In the genomic region with DNA sequence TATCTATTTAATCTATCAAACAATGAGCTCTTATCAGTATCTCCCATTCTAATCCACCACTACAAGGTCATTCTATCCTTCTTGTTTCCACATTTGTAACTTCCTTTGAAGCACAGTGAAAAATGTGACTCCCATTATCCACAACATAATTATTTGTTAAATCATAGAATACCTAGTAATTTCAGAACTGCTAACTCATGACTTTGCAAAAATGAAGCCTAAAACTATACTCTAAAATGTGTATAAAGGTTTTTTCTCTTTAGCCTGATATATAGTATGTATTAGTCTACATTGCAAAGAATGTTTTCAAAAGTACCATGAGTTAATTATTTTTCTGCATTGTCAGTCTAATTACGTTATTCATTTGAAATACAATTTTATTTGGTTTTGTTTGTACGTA, we compare ENCODE assay signal across 15 cellular contexts. TPM values are rescaled to one million over a fixed set of nuclear protein-coding genes. Genes with fewer than 3 reads are reported as not detected.
DNase-seq lines count a peak whose midpoint lies in the region; ATAC-seq, FAIRE-seq and TF ChIP-seq lines count a peak whose summit lies in the region.
"Had no signal": no experiment of that assay in that cellular context is flagged by ENCODE, and none has a peak within 500 bp of the region (broad histone marks: within the 10 kb centered on the region; RNA-seq: fewer than 3 reads in every experiment).

No MANE protein-coding gene starts in this region.

- no peak overlapping the region for H3K4ac ChIP-seq in IMR-90 (ENCODE audit: low read depth, low read length)

- in situ Hi-C loops in HepG2 (cut with HindIII; ENCODE audit: extremely low pct_ligation_motif_present, low pct_unique_long_range_greater_than_20kb): loop anchor here (25.0 kb wide), 1 partner anchor 373 kb away; the partner anchor contains the start of gene MYOZ1
- in situ Hi-C loops in IMR-90 (cut with MboI; ENCODE audit: low sequenced_read_pairs): loop anchor here (25.0 kb wide), 1 partner anchor 373 kb away; the partner anchor contains the start of gene MYOZ1
- in situ Hi-C loops in K562 (cut with MboI): no loop called here

- CTCF ChIA-PET in HepG2 (lab: Yijun Ruan, JAX; ENCODE audit: low intra/inter-chr PET ratio, low total read pairs): no interaction called here
- CTCF ChIA-PET in IMR-90 (lab: Yijun Ruan, JAX): no interaction called here
- CTCF ChIA-PET in K562 (lab: Yijun Ruan, JAX; ENCODE audit: low intra/inter-chr PET ratio): interaction anchor here (1.1 to 2.1 kb wide), 2 partner anchors 377 to 379 kb away, joined by 4 to 13 read pairs; no protein-coding TSS in a partner anchor

- no peak overlapping the region for H3K14ac ChIP-seq in IMR-90 (replicated peaks; ENCODE audit: low read depth, low read length)

- no peak overlapping the region for H3K27ac Mint-ChIP-seq in activated naive CD8-positive, alpha-beta T cell treated with anti-CD3 and anti-CD28 coated beads for 36 hours
- H3K27ac Mint-ChIP-seq: GM23338 had no signal

- no peak overlapping the region for H2BK120ac ChIP-seq in IMR-90 (ENCODE audit: low read depth, low read length)

- intact Hi-C loops in HepG2 (cut with micrococcal nuclease; ENCODE audit: unreplicated experiment): loop anchor here (5.0 kb wide), 1 partner anchor 93 kb away; the partner anchor contains the start of gene CFAP70
- intact Hi-C loops in right lobe of liver (cut with DNase I): no loop called here
- intact Hi-C loops in IMR-90 (cut with micrococcal nuclease): loop anchor here (5.0 kb wide), 1 partner anchor 378 kb away; the partner anchor contains the start of gene MYOZ1
- intact Hi-C loops in K562 (cut with micrococcal nuclease): loop anchor here (1.0 kb wide), 1 partner anchor 265 kb away; no protein-coding TSS in a partner anchor
- intact Hi-C loops in posterior cingulate gyrus (cut with DNase I): loop anchor here (5.0 to 10.0 kb wide), 2 partner anchors 90 to 378 kb away; partner anchors contain the start of genes CFAP70 and MYOZ1

- no peak overlapping the region for H3K56ac ChIP-seq in IMR-90 (ENCODE audit: extremely low read depth, insufficient read depth, low read length)

- H3K4me2 ChIP-seq in HepG2 (ENCODE audit: low read depth, low read length): no peak overlapping the region
- H3K4me2 ChIP-seq in IMR-90 (ENCODE audit: low read depth, low read length): no peak overlapping the region
- H3K4me2 ChIP-seq in K562 (ENCODE audit: insufficient read depth, low read length): no peak overlapping the region
- H3K4me2 ChIP-seq: GM23338 had no signal

- no peaks in the 10 kb centered on the region for H3K9me3 Mint-ChIP-seq in activated naive CD8-positive, alpha-beta T cell treated with anti-CD3 and anti-CD28 coated beads for 36 hours
- H3K9me3 Mint-ChIP-seq: GM23338 had no signal

- POLR2A ChIA-PET in HepG2 (lab: Yijun Ruan, JAX): interaction anchor here (1.4 to 3.9 kb wide), 2 partner anchors 12 to 17 kb away, joined by 3 to 21 read pairs; partner anchors contain the start of genes DNAJC9 and MRPS16
- POLR2A ChIA-PET in IMR-90 (lab: Charles Lee; ENCODE audit: unreplicated experiment): no interaction called here
- POLR2A ChIA-PET in K562 (lab: Yijun Ruan, JAX): interaction anchor here (0.9 to 4.1 kb wide), 6 partner anchors 8 to 31 kb away, joined by 3 to 26 read pairs (median 6); partner anchors contain the start of genes DNAJC9 and MRPS16

- FAIRE-seq in HepG2 (lab: Jason Lieb, UNC) (no peak), K562 (lab: Jason Lieb, UNC) (no peak)
- FAIRE-seq: GM12892 had no signal

- H3K9me3 ChIP-seq in HepG2 (ENCODE audit: low read length) (no peaks in the 10 kb centered on the region), right lobe of liver (no peaks in the 10 kb centered on the region), IMR-90 (ENCODE audit: control insufficient read depth, insufficient read depth, low read length) (no peaks in the 10 kb centered on the region), K562 (replicated peaks; ENCODE audit: control insufficient read depth, insufficient read depth, low read depth, low read length) (peaks cover 7% of the 10 kb centered on the region; the same call in 1 of the 2 replicates)
- H3K9me3 ChIP-seq: HAP-1 had no signal

- no peak overlapping the region for H3K18ac ChIP-seq in IMR-90 (ENCODE audit: low read depth, low read length)

- 77% methylated on average over 2 of the region's 2 CpGs for WGBS in HepG2 (ENCODE audit: low lambda C conversion rate)
- 89% methylated on average over 2 of the region's 2 CpGs for WGBS in right lobe of liver (ENCODE audit: insufficient coverage, low coverage, low lambda C conversion rate, missing lambda C conversion rate)
- WGBS in IMR-90 (ENCODE audit: extremely low coverage in 2 of 2, insufficient read length in 1 of 2), 2 experiments: no CpG with 5 or more reads among the region's 2 CpGs
- WGBS in K562 (ENCODE audit: insufficient coverage, low coverage, missing lambda C conversion rate): 79% methylated on average over 2 of the region's 2 CpGs

- no peaks in the 10 kb centered on the region for H3K79me1 ChIP-seq in IMR-90 (ENCODE audit: low read depth in 1 of 2, low read length in 2 of 2)

- TF ChIP-seq EP300 in HepG2 (IDR thresholded peaks at IDR 0.05; ENCODE audit: low read depth in 2 of 2, low read length in 2 of 2): no peak
- no peak for TF ChIP-seq EP300 in HepG2 (CRISPR knock-in tag; IDR thresholded peaks at IDR 0.05; ENCODE audit: borderline replicate concordance)
- TF ChIP-seq EP300 in K562 (IDR thresholded peaks at IDR 0.05; ENCODE audit: low read length): no peak

- H3K23ac ChIP-seq in IMR-90 (ENCODE audit: low read depth, low read length): no peak overlapping the region

- TF ChIP-seq RAD21 in HepG2 (CRISPR knock-in tag; IDR thresholded peaks at IDR 0.05): no peak
- no peak for TF ChIP-seq RAD21 in IMR-90 (IDR thresholded peaks at IDR 0.05; ENCODE audit: low read length)
- no peak for TF ChIP-seq RAD21 in K562 (CRISPR knock-in tag; conservative IDR thresholded peaks at IDR 0.05 in 1 of 2, IDR thresholded peaks at IDR 0.05 in 1 of 2)

- H3K4me3 ChIP-seq in HepG2 (replicated peaks in 1 of 3; ENCODE audit: insufficient read depth in 1 of 3, low read depth in 2 of 3, low read length in 3 of 3) (no peak overlapping the region), right lobe of liver (no peak overlapping the region), IMR-90 (ENCODE audit: insufficient read depth, low read depth, low read length) (no peak overlapping the region), K562 (no peak overlapping the region)
- H3K4me3 ChIP-seq: GM23338, HAP-1 had no signal

- H3K79me2 ChIP-seq in HepG2 (ENCODE audit: insufficient read depth, low read length): no peaks in the 10 kb centered on the region
- H3K79me2 ChIP-seq in K562 (ENCODE audit: control insufficient read depth, insufficient read depth, low read length): no peaks in the 10 kb centered on the region

- H2AFZ ChIP-seq in HepG2 (ENCODE audit: low read length) (no peak overlapping the region), IMR-90 (replicated peaks; ENCODE audit: low read length, poor library complexity) (no peak overlapping the region), K562 (ENCODE audit: low read depth, low read length) (no peak overlapping the region)

- no peak overlapping the region for H3K4me3 Mint-ChIP-seq in activated naive CD8-positive, alpha-beta T cell treated with anti-CD3 and anti-CD28 coated beads for 36 hours
- H3K4me3 Mint-ChIP-seq: CD4-positive, alpha-beta memory T cell; GM23338 had no signal

- peaks cover 4% of the 10 kb centered on the region for H3K4me1 Mint-ChIP-seq in activated naive CD8-positive, alpha-beta T cell treated with anti-CD3 and anti-CD28 coated beads for 36 hours
- H3K4me1 Mint-ChIP-seq: GM23338 had no signal

- H4K8ac ChIP-seq in IMR-90 (ENCODE audit: low read depth in 2 of 2, low read length in 2 of 2): no peak overlapping the region

- H3K27ac ChIP-seq in HepG2 (ENCODE audit: extremely low read length, insufficient read depth, low read length) (no peak overlapping the region), right lobe of liver (no peak overlapping the region), IMR-90 (ENCODE audit: insufficient read depth, low read length) (no peak overlapping the region), K562 (ENCODE audit: extremely low read depth, low read depth, low read length) (no peak overlapping the region)

- no peaks in the 10 kb centered on the region for H3K9me1 ChIP-seq in IMR-90 (ENCODE audit: insufficient read depth, low read length)
- no peaks in the 10 kb centered on the region for H3K9me1 ChIP-seq in K562 (ENCODE audit: control insufficient read depth, insufficient read depth, low read length)

- no peak for ATAC-seq in HepG2
- ATAC-seq in right lobe of liver: no peak
- no peak for ATAC-seq in IMR-90 (ENCODE audit: low read depth)
- no peak for ATAC-seq in K562
- ATAC-seq: GM23338 had no signal

- H4K5ac ChIP-seq in IMR-90 (ENCODE audit: low read depth, low read length): no peak overlapping the region

- TF ChIP-seq CTCF in HepG2 (CRISPR knock-in tag; IDR thresholded peaks at IDR 0.05): no peak
- no peak for TF ChIP-seq CTCF in right lobe of liver (IDR thresholded peaks at IDR 0.05)
- no peak for TF ChIP-seq CTCF in IMR-90 (conservative IDR thresholded peaks at IDR 0.05; ENCODE audit: low read depth, low read length)
- TF ChIP-seq CTCF in K562 (IDR thresholded peaks at IDR 0.05 in 2 of 3, conservative IDR thresholded peaks at IDR 0.05 in 1 of 3; ENCODE audit: insufficient read depth in 2 of 3, low read depth in 1 of 3, low read length in 3 of 3): no peak

- DNase-seq in HepG2 (ENCODE audit: low spot score) (no peak), right lobe of liver (no peak), IMR-90 (no peak), K562 (ENCODE audit: extremely low read depth in 1 of 4, low spot score in 3 of 4) (no peak), posterior cingulate gyrus (no peak)
- DNase-seq in activated CD4-positive, CD25-positive, alpha-beta regulatory T cell treated with anti-CD3 and anti-CD28 coated beads, Interleukin-2, amount 50 U/mL, for 72 hours: no peak
- DNase-seq in activated naive CD8-positive, alpha-beta T cell treated with anti-CD3 and anti-CD28 coated beads for 36 hours: no peak
- DNase-seq: 8988T, C1 segment of cervical spinal cord, Calu3, COR-L47 had no signal

- no peak overlapping the region for H2BK20ac ChIP-seq in IMR-90 (ENCODE audit: low read depth, low read length)

- no TSS peak for BruUV-seq in HepG2 (replicated peaks; lab: Mats Ljungman, UMichigan)
- BruUV-seq in IMR-90 (replicated peaks; lab: Mats Ljungman, UMichigan): no TSS peak
- BruUV-seq in K562 (replicated peaks; lab: Mats Ljungman, UMichigan): no TSS peak

- H3K9ac ChIP-seq in HepG2 (ENCODE audit: insufficient read depth, low read depth, low read length): no peak overlapping the region
- no peak overlapping the region for H3K9ac ChIP-seq in IMR-90 (ENCODE audit: low read depth, low read length)
- H3K9ac ChIP-seq in K562 (ENCODE audit: insufficient read depth in 1 of 2, low read depth in 2 of 2, low read length in 2 of 2): no peak overlapping the region

- dilution Hi-C loops in IMR-90 (cut with HindIII; ENCODE audit: low sequenced_read_pairs, unreplicated experiment): no loop called here

- no peaks in the 10 kb centered on the region for H3K27me3 Mint-ChIP-seq in activated naive CD8-positive, alpha-beta T cell treated with anti-CD3 and anti-CD28 coated beads for 36 hours
- H3K27me3 Mint-ChIP-seq: CD4-positive, alpha-beta memory T cell had no signal

- no peak overlapping the region for H2AK5ac ChIP-seq in IMR-90 (ENCODE audit: low read depth, low read length)

- no peak overlapping the region for H2AK9ac ChIP-seq in IMR-90 (replicated peaks; ENCODE audit: low read depth, low read length, poor library complexity)

- no peak overlapping the region for H4K91ac ChIP-seq in IMR-90 (ENCODE audit: insufficient read depth, low read depth, low read length)

- H3K36me3 ChIP-seq in HepG2 (replicated peaks in 1 of 2; ENCODE audit: control insufficient read depth in 1 of 2, insufficient read depth in 2 of 2, low read length in 2 of 2): no peaks in the 10 kb centered on the region
- no peaks in the 10 kb centered on the region for H3K36me3 ChIP-seq in right lobe of liver
- no peaks in the 10 kb centered on the region for H3K36me3 ChIP-seq in IMR-90 (ENCODE audit: control insufficient read depth, insufficient read depth, low read length)
- H3K36me3 ChIP-seq in K562 (ENCODE audit: control insufficient read depth, insufficient read depth, low read length): no peaks in the 10 kb centered on the region
- H3K36me3 ChIP-seq: HAP-1 had no signal

- H3K36me3 Mint-ChIP-seq in activated naive CD8-positive, alpha-beta T cell treated with anti-CD3 and anti-CD28 coated beads for 36 hours: no peaks in the 10 kb centered on the region
- H3K36me3 Mint-ChIP-seq: CD4-positive, alpha-beta memory T cell had no signal

- H4K20me1 ChIP-seq in HepG2 (ENCODE audit: insufficient read depth, low read length) (no peaks in the 10 kb centered on the region), IMR-90 (ENCODE audit: insufficient read depth, low read length) (no peaks in the 10 kb centered on the region), K562 (replicated peaks; ENCODE audit: control insufficient read depth, insufficient read depth, low read length) (no peaks in the 10 kb centered on the region)

- no peak overlapping the region for H2BK5ac ChIP-seq in IMR-90 (ENCODE audit: low read depth, low read length, poor library complexity, severe bottlenecking)

- no peak overlapping the region for H2BK15ac ChIP-seq in IMR-90 (ENCODE audit: low read depth, low read length)

- no peaks in the 10 kb centered on the region for H3K4me1 ChIP-seq in HepG2 (ENCODE audit: insufficient read depth, low read length)
- H3K4me1 ChIP-seq in right lobe of liver: no peaks in the 10 kb centered on the region
- no peaks in the 10 kb centered on the region for H3K4me1 ChIP-seq in IMR-90 (ENCODE audit: control insufficient read depth, insufficient read depth, low read length)
- peaks cover 0 to 7% of the 10 kb centered on the region in 2 experiments; a peak in 2 of 5 replicates for H3K4me1 ChIP-seq in K562 (replicated peaks in 1 of 2; ENCODE audit: control insufficient read depth in 2 of 2, insufficient read depth in 2 of 2, low read length in 2 of 2)
- H3K4me1 ChIP-seq: HAP-1 had no signal

- H3K27me3 ChIP-seq in HepG2 (ENCODE audit: control insufficient read depth in 1 of 2, insufficient read depth in 2 of 2, low read length in 2 of 2): no peaks in the 10 kb centered on the region
- no peaks in the 10 kb centered on the region for H3K27me3 ChIP-seq in right lobe of liver
- peaks cover 14% of the 10 kb centered on the region for H3K27me3 ChIP-seq in IMR-90 (ENCODE audit: control insufficient read depth, insufficient read depth, low read length)
- no peaks in the 10 kb centered on the region for H3K27me3 ChIP-seq in K562 (ENCODE audit: control insufficient read depth in 2 of 2, insufficient read depth in 2 of 2, low read length in 2 of 2)

- TF ChIP-seq POLR2A in HepG2 (IDR thresholded peaks at IDR 0.05; ENCODE audit: insufficient read depth in 1 of 2, low read depth in 2 of 2, low read length in 2 of 2) (no peak), right lobe of liver (IDR thresholded peaks at IDR 0.05) (no peak), IMR-90 (IDR thresholded peaks at IDR 0.05; ENCODE audit: low read depth, low read length) (no peak), K562 (conservative IDR thresholded peaks at IDR 0.05) (no peak)

RNA-seq across cellular contexts. Expression of gene MRPS16, which starts 12.0 kb away (rescaled TPM):
- 135 and 189 TPM in 2 replicates for total RNA-seq in HepG2 (2016; rRNA removed; fragmentation: Illumina TruSeq; extraction: Trizol)
- 45.7 and 60.1 TPM in 2 replicates for total RNA-seq in HepG2 (2016; cell fraction: cytosol; rRNA removed; fragmentation: Illumina TruSeq; extraction: Trizol; ENCODE audit: low read depth)
- 136 and 203 TPM in 2 replicates for total RNA-seq in HepG2 (2016; cell fraction: insoluble cytoplasmic fraction; rRNA removed; fragmentation: Illumina TruSeq; extraction: Trizol)
- total RNA-seq in HepG2 (2016; cell fraction: membrane; rRNA removed; fragmentation: Illumina TruSeq; extraction: Trizol): 93.5 and 107 TPM in 2 replicates
- total RNA-seq in HepG2 (2016; cell fraction: nucleus; rRNA removed; fragmentation: Illumina TruSeq; extraction: Trizol): 46.1 and 51.7 TPM in 2 replicates
- 70.1 and 70.8 TPM in 2 replicates for polyA plus RNA-seq in HepG2 (2011; rRNA removed)
- 71.9 and 101 TPM in 2 replicates for polyA plus RNA-seq in HepG2 (2011; cell fraction: cytosol; rRNA removed)
- 47.7 and 52.2 TPM in 2 replicates for polyA plus RNA-seq in HepG2 (2011; cell fraction: nucleus; rRNA removed)
- 46.9 and 60.5 TPM in 2 replicates for polyA plus RNA-seq in HepG2 (2012)
- 72.0 and 95.9 TPM in 2 replicates for polyA plus RNA-seq in HepG2 (2016; cell fraction: cytosol; fragmentation: Illumina TruSeq; extraction: Trizol; ENCODE audit: low read depth)
- 178 and 185 TPM in 2 replicates for polyA plus RNA-seq in HepG2 (2016; cell fraction: insoluble cytoplasmic fraction; fragmentation: Illumina TruSeq; extraction: Trizol; ENCODE audit: low read depth)
- 98.6 and 105 TPM in 2 replicates for polyA plus RNA-seq in HepG2 (2016; cell fraction: membrane; fragmentation: Illumina TruSeq; extraction: Trizol; ENCODE audit: low read depth)
- 94.8 and 101 TPM in 2 replicates for polyA plus RNA-seq in HepG2 (2016; cell fraction: nucleus; fragmentation: Illumina TruSeq; extraction: Trizol; ENCODE audit: insufficient read depth, low read depth)
- 139 and 229 TPM in 2 replicates for polyA minus RNA-seq in HepG2 (2011; rRNA and poly(A)+ RNA removed; ENCODE audit: low replicate concordance)
- polyA minus RNA-seq in HepG2 (2011; cell fraction: cytosol; rRNA and poly(A)+ RNA removed): 44.1 TPM in 2 replicates
- 27.9 and 35.8 TPM in 2 replicates for polyA minus RNA-seq in HepG2 (2011; cell fraction: nucleus; rRNA and poly(A)+ RNA removed)
- total RNA-seq in right lobe of liver: 10 to 100 TPM; 40.5 to 58.4 (median 48.6) TPM
- total RNA-seq in IMR-90 (2012; rRNA removed): 45.3 and 66.1 TPM in 2 replicates
- polyA plus RNA-seq in IMR-90 (2012; rRNA removed): 62.4 and 75.5 TPM in 2 replicates
- polyA plus RNA-seq in IMR-90 (2012; cell fraction: cytosol; rRNA removed): 74.7 and 99.9 TPM in 2 replicates
- 27.3 and 62.8 TPM in 2 replicates for polyA plus RNA-seq in IMR-90 (2012; cell fraction: nucleus; rRNA removed; ENCODE audit: low replicate concordance)
- 66.6 and 71.5 TPM in 2 replicates for total RNA-seq in K562 (2011; cell fraction: chromatin; rRNA removed; ENCODE audit: low replicate concordance)
- total RNA-seq in K562 (2011; cell fraction: nucleolus; rRNA removed): 56.3 and 60.4 TPM in 2 replicates
- total RNA-seq in K562 (2011; cell fraction: nucleoplasm; rRNA removed): 80.6 and 100 TPM in 2 replicates
- 120 and 170 TPM in 2 replicates for total RNA-seq in K562 (2014; rRNA removed)
- 177 and 186 TPM in 2 replicates for total RNA-seq in K562 (2014; rRNA removed; fragmentation: Illumina TruSeq; extraction: Trizol)
- total RNA-seq in K562 (2015; rRNA removed; fragmentation: Illumina TruSeq; extraction: Trizol): 152 and 166 TPM in 2 replicates
- total RNA-seq in K562 (2021): 237 and 239 TPM in 2 replicates
- 159 and 168 TPM in 2 replicates for polyA plus RNA-seq in K562 (2011; rRNA removed)
- 215 and 341 TPM in 2 replicates for polyA plus RNA-seq in K562 (2011; cell fraction: cytosol; rRNA removed)
- polyA plus RNA-seq in K562 (2011; cell fraction: nucleus; rRNA removed): 84.4 and 85.4 TPM in 2 replicates
- 168 and 187 TPM in 2 replicates for polyA plus RNA-seq in K562 (2012)
- polyA plus RNA-seq in K562 (2014; fragmentation: Illumina TruSeq; extraction: Trizol): 120 and 141 TPM in 2 replicates
- 10 to 100 TPM; 65.0 to 99.7 TPM for polyA plus RNA-seq in K562 (2014; fragmentation: Nextera tagmentation; extraction: Ambion mirVana)
- polyA plus RNA-seq in K562 (2014; rRNA removed): 146 and 191 TPM in 2 replicates
- polyA minus RNA-seq in K562 (2011; rRNA and poly(A)+ RNA removed): 73.3 and 105 TPM in 2 replicates
- polyA minus RNA-seq in K562 (2011; cell fraction: cytosol; rRNA and poly(A)+ RNA removed): 54.8 and 84.6 TPM in 2 replicates
- 32.7 and 55.5 TPM in 2 replicates for polyA minus RNA-seq in K562 (2011; cell fraction: nucleus; rRNA and poly(A)+ RNA removed)
- 100 to 1,000 TPM; 143 to 155 TPM for total RNA-seq in activated naive CD8-positive, alpha-beta T cell treated with anti-CD3 and anti-CD28 coated beads for 36 hours

RNA-seq across cellular contexts. Expression of gene DNAJC9, which starts 17.4 kb away (rescaled TPM):
- 60.3 and 76.9 TPM in 2 replicates for total RNA-seq in HepG2 (2016; rRNA removed; fragmentation: Illumina TruSeq; extraction: Trizol)
- 13.2 TPM in 2 replicates for total RNA-seq in HepG2 (2016; cell fraction: cytosol; rRNA removed; fragmentation: Illumina TruSeq; extraction: Trizol; ENCODE audit: low read depth)
- total RNA-seq in HepG2 (2016; cell fraction: insoluble cytoplasmic fraction; rRNA removed; fragmentation: Illumina TruSeq; extraction: Trizol): 60.9 and 80.0 TPM in 2 replicates
- total RNA-seq in HepG2 (2016; cell fraction: membrane; rRNA removed; fragmentation: Illumina TruSeq; extraction: Trizol): 32.4 and 33.9 TPM in 2 replicates
- 36.9 and 43.2 TPM in 2 replicates for total RNA-seq in HepG2 (2016; cell fraction: nucleus; rRNA removed; fragmentation: Illumina TruSeq; extraction: Trizol)
- polyA plus RNA-seq in HepG2 (2011; rRNA removed): 13.4 and 15.9 TPM in 2 replicates
- 11.3 and 11.9 TPM in 2 replicates for polyA plus RNA-seq in HepG2 (2011; cell fraction: cytosol; rRNA removed)
- polyA plus RNA-seq in HepG2 (2011; cell fraction: nucleus; rRNA removed): 35.4 and 37.6 TPM in 2 replicates
- 13.4 and 16.3 TPM in 2 replicates for polyA plus RNA-seq in HepG2 (2012)
- 9.4 and 10.9 TPM in 2 replicates for polyA plus RNA-seq in HepG2 (2016; cell fraction: cytosol; fragmentation: Illumina TruSeq; extraction: Trizol; ENCODE audit: low read depth)
- 60.5 and 63.2 TPM in 2 replicates for polyA plus RNA-seq in HepG2 (2016; cell fraction: insoluble cytoplasmic fraction; fragmentation: Illumina TruSeq; extraction: Trizol; ENCODE audit: low read depth)
- 19.3 and 19.6 TPM in 2 replicates for polyA plus RNA-seq in HepG2 (2016; cell fraction: membrane; fragmentation: Illumina TruSeq; extraction: Trizol; ENCODE audit: low read depth)
- 59.2 and 60.2 TPM in 2 replicates for polyA plus RNA-seq in HepG2 (2016; cell fraction: nucleus; fragmentation: Illumina TruSeq; extraction: Trizol; ENCODE audit: insufficient read depth, low read depth)
- 17.9 and 39.2 TPM in 2 replicates for polyA minus RNA-seq in HepG2 (2011; rRNA and poly(A)+ RNA removed; ENCODE audit: low replicate concordance)
- 6.5 and 8.3 TPM in 2 replicates for polyA minus RNA-seq in HepG2 (2011; cell fraction: cytosol; rRNA and poly(A)+ RNA removed)
- 35.7 and 36.1 TPM in 2 replicates for polyA minus RNA-seq in HepG2 (2011; cell fraction: nucleus; rRNA and poly(A)+ RNA removed)
- 1 to 10 TPM; 4.6 to 8.8 (median 5.4) TPM for total RNA-seq in right lobe of liver
- 28.7 and 39.4 TPM in 2 replicates for total RNA-seq in IMR-90 (2012; rRNA removed)
- 17.9 and 20.0 TPM in 2 replicates for polyA plus RNA-seq in IMR-90 (2012; rRNA removed)
- polyA plus RNA-seq in IMR-90 (2012; cell fraction: cytosol; rRNA removed): 7.6 and 13.4 TPM in 2 replicates
- polyA plus RNA-seq in IMR-90 (2012; cell fraction: nucleus; rRNA removed; ENCODE audit: low replicate concordance): 12.9 and 28.1 TPM in 2 replicates
- total RNA-seq in K562 (2011; cell fraction: chromatin; rRNA removed; ENCODE audit: low replicate concordance): 90.4 and 196 TPM in 2 replicates
- total RNA-seq in K562 (2011; cell fraction: nucleolus; rRNA removed): 60.9 and 74.1 TPM in 2 replicates
- total RNA-seq in K562 (2011; cell fraction: nucleoplasm; rRNA removed): 110 and 179 TPM in 2 replicates
- 118 and 132 TPM in 2 replicates for total RNA-seq in K562 (2014; rRNA removed)
- total RNA-seq in K562 (2014; rRNA removed; fragmentation: Illumina TruSeq; extraction: Trizol): 133 and 149 TPM in 2 replicates
- 119 and 124 TPM in 2 replicates for total RNA-seq in K562 (2015; rRNA removed; fragmentation: Illumina TruSeq; extraction: Trizol)
- 97.6 and 101 TPM in 2 replicates for total RNA-seq in K562 (2021)
- 75.0 and 97.8 TPM in 2 replicates for polyA plus RNA-seq in K562 (2011; rRNA removed)
- 57.3 and 71.3 TPM in 2 replicates for polyA plus RNA-seq in K562 (2011; cell fraction: cytosol; rRNA removed)
- 62.5 and 90.3 TPM in 2 replicates for polyA plus RNA-seq in K562 (2011; cell fraction: nucleus; rRNA removed)
- 82.0 and 87.8 TPM in 2 replicates for polyA plus RNA-seq in K562 (2012)
- polyA plus RNA-seq in K562 (2014; fragmentation: Illumina TruSeq; extraction: Trizol): 100 and 102 TPM in 2 replicates
- 10 to 100 TPM; 66.7 to 80.2 TPM for polyA plus RNA-seq in K562 (2014; fragmentation: Nextera tagmentation; extraction: Ambion mirVana)
- polyA plus RNA-seq in K562 (2014; rRNA removed): 111 and 121 TPM in 2 replicates
- 117 and 124 TPM in 2 replicates for polyA minus RNA-seq in K562 (2011; rRNA and poly(A)+ RNA removed)
- polyA minus RNA-seq in K562 (2011; cell fraction: cytosol; rRNA and poly(A)+ RNA removed): 26.0 and 39.6 TPM in 2 replicates
- polyA minus RNA-seq in K562 (2011; cell fraction: nucleus; rRNA and poly(A)+ RNA removed): 49.4 and 90.7 TPM in 2 replicates
- 10 to 100 TPM; 65.0 to 65.5 TPM for total RNA-seq in activated naive CD8-positive, alpha-beta T cell treated with anti-CD3 and anti-CD28 coated beads for 36 hours

Comparison
In these comparisons a context has a peak if more than half of its experiments do, and no peak if none do; other contexts are left out.
1. intact Hi-C loops: an anchor here in HepG2 (5.0 kb wide), IMR-90 (5.0 kb wide), K562 (1.0 kb wide) and posterior cingulate gyrus (5.0 to 10.0 kb wide); none called in right lobe of liver.
2. Of the 241 proteins assayed by ChIP-seq in both HepG2 and K562: peak only in HepG2: none; only in K562: MAFG and NFE2; in both: MAFF and MAFK; in neither: 237.